ENCODE assay signal across 6 cellular contexts in the genomic region with DNA sequence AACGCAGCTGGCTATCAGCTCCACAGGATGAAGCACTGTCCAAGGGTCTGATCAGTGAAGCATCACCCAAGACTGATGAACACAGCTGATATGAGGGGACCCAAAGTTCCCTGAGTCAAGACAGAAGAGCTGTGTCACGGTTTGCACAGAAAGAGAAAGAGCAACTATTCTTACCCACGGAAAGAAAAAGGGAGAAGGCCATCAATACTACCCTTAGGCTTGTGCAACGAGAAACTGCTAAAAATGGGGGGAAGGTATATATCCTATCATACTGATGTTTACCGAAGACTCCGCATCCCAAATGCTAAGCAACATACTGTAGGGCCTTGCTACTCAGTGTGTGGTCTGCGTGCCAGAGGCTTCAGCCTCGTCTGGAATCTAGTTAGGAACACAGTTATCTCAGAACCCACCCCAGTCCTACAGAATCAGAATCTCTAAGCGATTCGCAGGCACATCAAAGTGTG. TPM values are rescaled to one million over a fixed set of nuclear protein-coding genes. Genes with fewer than 3 reads are reported as not detected.
A peak's percentile ranks its signal among the peaks of the same experiment; 100 is the strongest.
DNase-seq lines count a peak whose midpoint lies in the region; TF ChIP-seq lines count a peak whose summit lies in the region.

No MANE protein-coding gene starts in this region.

- peak overlapping the region; percentile 90 for H3K4me2 ChIP-seq in fibroblast of lung (ENCODE audit: extremely low read depth, insufficient read depth, low read length)

- H4K20me1 ChIP-seq in fibroblast of lung (ENCODE audit: control insufficient read depth, extremely low read depth, insufficient read depth, low read length): peaks cover 3% of the 10 kb centered on the region

- H3K27ac ChIP-seq in fibroblast of lung (ENCODE audit: insufficient read depth, low read length): peak overlapping the region; percentile 87
- H3K27ac ChIP-seq in subcutaneous abdominal adipose tissue (ENCODE audit: low read depth, low read length): peak overlapping the region; percentile 72

- DNase-seq in AG09309 (ENCODE audit: low read depth) (no peak), NOMO-1 treated with DMSO at 0.1 percent for 48 hours (lab: John Stamatoyannopoulos, UW; ENCODE audit: unreplicated experiment) (peak; percentile 40), fibroblast of lung (ENCODE audit: low read depth in 2 of 2) (peak; percentile 19 to 42), midbrain (lab: John Stamatoyannopoulos, UW) (no peak), germinal center (ENCODE audit: low spot score) (no peak)

- H3K4me3 ChIP-seq in AG09309 (ENCODE audit: control insufficient read depth, low read depth, low read length): peak overlapping the region; percentile 52
- H3K4me3 ChIP-seq in fibroblast of lung (replicated peaks in 1 of 4; ENCODE audit: control extremely low read depth in 1 of 4, insufficient read depth in 1 of 4, low read depth in 3 of 4, low read length in 4 of 4): peak overlapping the region; percentile 72 to 98 (median 85)
- peak overlapping the region; percentile 88 to 100 (median 97) for H3K4me3 ChIP-seq in subcutaneous abdominal adipose tissue (ENCODE audit: low read depth in 1 of 5, low read length in 5 of 5)

- H3K79me2 ChIP-seq in fibroblast of lung (ENCODE audit: control insufficient read depth, insufficient read depth, low read length): peaks cover 50% of the 10 kb centered on the region

- H3K27me3 ChIP-seq in fibroblast of lung (ENCODE audit: control insufficient read depth, insufficient read depth, low read length): no peaks in the 10 kb centered on the region
- H3K27me3 ChIP-seq in subcutaneous abdominal adipose tissue (ENCODE audit: control insufficient read depth in 5 of 5, insufficient read depth in 4 of 5, low read length in 5 of 5): no peaks in the 10 kb centered on the region

- H2AFZ ChIP-seq in fibroblast of lung (ENCODE audit: low read length): no peak overlapping the region

- H3K9me3 ChIP-seq in fibroblast of lung (ENCODE audit: control insufficient read depth, insufficient read depth, low read depth, low read length) (no peaks in the 10 kb centered on the region), subcutaneous abdominal adipose tissue (ENCODE audit: control insufficient read depth in 5 of 5, low read length in 5 of 5) (no peaks in the 10 kb centered on the region)

- no peaks in the 10 kb centered on the region for H3K36me3 ChIP-seq in fibroblast of lung (ENCODE audit: control insufficient read depth, insufficient read depth, low read length)
- peaks cover 0 to 13% (median 6%) of the 10 kb centered on the region in 5 donors for H3K36me3 ChIP-seq in subcutaneous abdominal adipose tissue (ENCODE audit: control insufficient read depth in 5 of 5, insufficient read depth in 5 of 5, low read length in 5 of 5)

- H3K9ac ChIP-seq in fibroblast of lung (ENCODE audit: insufficient read depth, low read length) (peak overlapping the region; percentile 94), subcutaneous abdominal adipose tissue (ENCODE audit: low read length in 5 of 5) (peak overlapping the region; percentile 88 to 100 (median 99))

- no peak for TF ChIP-seq CTCF in AG09309 (IDR thresholded peaks at IDR 0.05; ENCODE audit: control insufficient read depth, insufficient read depth, low read depth, low read length, missing control alignments)
- no peak for TF ChIP-seq CTCF in fibroblast of lung (conservative IDR thresholded peaks at IDR 0.05 in 1 of 2, IDR thresholded peaks at IDR 0.05 in 1 of 2; ENCODE audit: low read depth in 1 of 2, low read length in 2 of 2)

- H3K4me1 ChIP-seq in fibroblast of lung (ENCODE audit: control insufficient read depth, extremely low read depth, insufficient read depth, low read length) (peaks cover 2% of the 10 kb centered on the region), subcutaneous abdominal adipose tissue (ENCODE audit: control insufficient read depth in 5 of 5, insufficient read depth in 5 of 5, low read length in 5 of 5) (peaks cover 7 to 41% (median 36%) of the 10 kb centered on the region in 5 donors)

RNA-seq across cellular contexts. Expression of a gene that starts 0.7 kb away (rescaled TPM):
- total RNA-seq in fibroblast of lung: 9.6 and 10.8 TPM in 2 replicates
- 11.9 and 12.8 TPM in 2 replicates for polyA plus RNA-seq in fibroblast of lung
- polyA plus RNA-seq in fibroblast of lung (2012): 7.8 and 8.6 TPM in 2 replicates
- polyA minus RNA-seq in fibroblast of lung (ENCODE audit: low replicate concordance): 5.7 and 10.0 TPM in 2 replicates

RNA-seq across cellular contexts. Expression of a gene that starts 0.7 kb away (rescaled TPM):
- total RNA-seq in fibroblast of lung: 2.1 and 3.3 TPM in 2 replicates
- polyA plus RNA-seq in fibroblast of lung: 3.6 and 3.9 TPM in 2 replicates
- polyA plus RNA-seq in fibroblast of lung (2012): 3.8 and 4.1 TPM in 2 replicates
- 10.1 and 13.1 TPM in 2 replicates for polyA minus RNA-seq in fibroblast of lung (ENCODE audit: low replicate concordance)

RNA-seq across cellular contexts. Expression of a gene that starts 14.3 kb away (rescaled TPM):
- total RNA-seq in fibroblast of lung: 3.3 and 6.1 TPM in 2 replicates
- 2.4 and 2.6 TPM in 2 replicates for polyA plus RNA-seq in fibroblast of lung
- polyA plus RNA-seq in fibroblast of lung (2012): 3.0 and 3.5 TPM in 2 replicates
- polyA minus RNA-seq in fibroblast of lung (ENCODE audit: low replicate concordance): 7.4 and 7.5 TPM in 2 replicates

RNA-seq across cellular contexts. Expression of a gene that starts 45.5 kb away (rescaled TPM):
- 32.9 and 35.5 TPM in 2 replicates for total RNA-seq in fibroblast of lung
- 37.5 and 42.4 TPM in 2 replicates for polyA plus RNA-seq in fibroblast of lung
- polyA plus RNA-seq in fibroblast of lung (2012): 39.9 and 51.2 TPM in 2 replicates
- 9.5 and 15.7 TPM in 2 replicates for polyA minus RNA-seq in fibroblast of lung (ENCODE audit: low replicate concordance)

RNA-seq across cellular contexts. Expression of a gene that starts 50.3 kb away (rescaled TPM):
- 15.9 and 21.3 TPM in 2 replicates for total RNA-seq in fibroblast of lung
- polyA plus RNA-seq in fibroblast of lung: 32.2 and 37.8 TPM in 2 replicates
- polyA plus RNA-seq in fibroblast of lung (2012): 53.1 and 68.1 TPM in 2 replicates
- polyA minus RNA-seq in fibroblast of lung (ENCODE audit: low replicate concordance): 11.5 and 17.0 TPM in 2 replicates

Comparison
In these comparisons a context has a peak if more than half of its experiments do, and no peak if none do; other contexts are left out.
1. DNase-seq: peak in NOMO-1 treated with DMSO at 0.1 percent for 48 hours (single experiment) and fibroblast of lung (2 of 2); none in AG09309 (single experiment), midbrain (single experiment) and germinal center (single experiment).
2. Peak in every context shown above with its lines, with median percentiles within 50 percentile points of each other: H3K4me3 ChIP-seq.